Comparison of ENCODE assay signal across 16 cellular contexts in the genomic region with DNA sequence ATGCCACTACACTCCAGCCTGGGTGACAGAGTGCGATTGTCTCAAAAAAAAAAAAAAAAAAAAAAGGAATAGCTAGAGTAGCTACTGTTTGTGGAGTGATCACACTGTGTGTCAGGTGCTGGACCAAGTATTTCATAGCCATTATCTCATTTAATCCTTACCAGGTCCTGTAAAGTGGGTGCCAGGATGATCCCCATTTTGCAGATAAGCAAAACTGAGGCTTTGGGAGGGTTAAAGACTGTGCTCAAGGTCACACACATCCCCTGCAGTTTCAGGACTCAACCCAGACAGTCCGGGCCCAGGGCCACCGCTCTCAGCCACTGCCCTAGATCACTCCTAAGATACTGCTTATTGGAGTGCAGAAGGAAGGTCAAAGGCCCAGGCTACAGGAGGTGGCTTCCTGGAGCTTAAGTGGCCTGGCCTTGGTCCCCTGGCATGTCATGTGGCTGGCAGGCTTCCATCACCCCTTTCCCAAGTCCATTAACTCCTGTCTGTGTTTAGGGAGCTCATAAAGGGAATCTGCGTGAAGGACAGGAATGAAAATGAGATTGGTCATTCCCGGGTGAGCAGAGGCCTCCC. TPM values are rescaled to one million over a fixed set of nuclear protein-coding genes. Genes with fewer than 3 reads are reported as not detected.
DNase-seq lines count a peak whose midpoint lies in the region; ATAC-seq, FAIRE-seq and TF ChIP-seq lines count a peak whose summit lies in the region.
"Had no signal": no experiment of that assay in that cellular context is flagged by ENCODE, and none has a peak within 500 bp of the region (broad histone marks: within the 10 kb centered on the region; RNA-seq: fewer than 3 reads in every experiment).

No MANE protein-coding gene starts in this region.

- CTCF ChIA-PET in HEK293 (lab: Yijun Ruan, JAX): interaction anchor here (0.6 to 3.2 kb wide), 3 partner anchors 21 to 170 kb away, joined by 4 to 15 read pairs (median 4); no protein-coding TSS in a partner anchor

- no peaks in the 10 kb centered on the region for H3K9me3 ChIP-seq in BE2C
- H3K9me3 ChIP-seq in HEK293 (ENCODE audit: control insufficient read depth, insufficient read depth, low read depth, low read length): no peaks in the 10 kb centered on the region
- H3K9me3 ChIP-seq: HAP-1 had no signal

- peaks cover 22% of the 10 kb centered on the region for H3K4me1 Mint-ChIP-seq in stimulated activated effector memory CD8-positive, alpha-beta T cell treated with anti-CD3 and anti-CD28 coated beads, Interleukin-12 subunit alpha, Interleukin-12 subunit beta, amount 100 ng/mL, for 72 hours
- H3K4me1 Mint-ChIP-seq: B cell had no signal

- H3K27ac Mint-ChIP-seq in stimulated activated effector memory CD8-positive, alpha-beta T cell treated with anti-CD3 and anti-CD28 coated beads, Interleukin-12 subunit alpha, Interleukin-12 subunit beta, amount 100 ng/mL, for 72 hours: peak overlapping the region; percentile 52
- H3K27ac Mint-ChIP-seq: B cell, GM23338 had no signal

- H3K4me3 ChIP-seq in BE2C (ENCODE audit: low read depth, low read length) (no peak overlapping the region), HEK293 (ENCODE audit: low read depth, low read length) (no peak overlapping the region)
- H3K4me3 ChIP-seq: GM12878, GM23338, HAP-1 had no signal

- H3K9me3 Mint-ChIP-seq in stimulated activated effector memory CD8-positive, alpha-beta T cell treated with anti-CD3 and anti-CD28 coated beads, Interleukin-12 subunit alpha, Interleukin-12 subunit beta, amount 100 ng/mL, for 72 hours: no peaks in the 10 kb centered on the region
- H3K9me3 Mint-ChIP-seq: CD4-positive, alpha-beta memory T cell; GM23338 had no signal

- no peak for TF ChIP-seq CTCF in BE2C (IDR thresholded peaks at IDR 0.05; ENCODE audit: low read depth, low read length)
- TF ChIP-seq CTCF in HEK293 (tag by site-specific recombination; IDR thresholded peaks at IDR 0.05): no peak

- ATAC-seq in left lobe of liver (peak; percentile 33), HG03159 (IDR thresholded peaks at IDR 0.05; ENCODE audit: unreplicated experiment) (no peak), GM21619 (IDR thresholded peaks at IDR 0.05; ENCODE audit: unreplicated experiment) (no peak)
- ATAC-seq in stimulated activated effector memory CD8-positive, alpha-beta T cell treated with anti-CD3 and anti-CD28 coated beads, Interleukin-12 subunit alpha, Interleukin-12 subunit beta, amount 100 ng/mL, for 72 hours: no peak
- ATAC-seq: GM12878, GM23338 had no signal

- peaks cover 98% of the 10 kb centered on the region for H3K36me3 Mint-ChIP-seq in stimulated activated effector memory CD8-positive, alpha-beta T cell treated with anti-CD3 and anti-CD28 coated beads, Interleukin-12 subunit alpha, Interleukin-12 subunit beta, amount 100 ng/mL, for 72 hours

- H3K27ac ChIP-seq in HEK293 (ENCODE audit: extremely low read depth, low read depth, low read length): no peak overlapping the region
- H3K27ac ChIP-seq: C4-2B had no signal

- FAIRE-seq in HTR-8/SVneo (lab: Jason Lieb, UNC): no peak
- FAIRE-seq: A204.1, GM12878, GM18507 had no signal

- no peaks in the 10 kb centered on the region for H3K27me3 ChIP-seq in BE2C

- no peak overlapping the region for H3K4me3 Mint-ChIP-seq in stimulated activated effector memory CD8-positive, alpha-beta T cell treated with anti-CD3 and anti-CD28 coated beads, Interleukin-12 subunit alpha, Interleukin-12 subunit beta, amount 100 ng/mL, for 72 hours
- H3K4me3 Mint-ChIP-seq: B cell; CD4-positive, alpha-beta memory T cell; GM23338 had no signal

- POLR2A ChIA-PET in HEK293 (lab: Yijun Ruan, JAX): interaction anchor here (1.1 kb wide), 1 partner anchor 13 kb away, joined by 3 read pairs; a partner anchor contains a TSS

- peak; percentile 23 for DNase-seq in BE2C
- DNase-seq in left lobe of liver (ENCODE audit: low spot score): no peak
- DNase-seq in stimulated activated effector memory CD8-positive, alpha-beta T cell treated with anti-CD3 and anti-CD28 coated beads, Interleukin-12 subunit alpha, Interleukin-12 subunit beta, amount 100 ng/mL, for 72 hours (ENCODE audit: low spot score in 2 of 2): no peak
- DNase-seq in HTR-8/SVneo (ENCODE audit: insufficient read length, low spot score): no peak
- DNase-seq: CD4-positive, alpha-beta memory T cell; DMS79 had no signal

- H3K4me1 ChIP-seq in BE2C (no peaks in the 10 kb centered on the region), HEK293 (ENCODE audit: control insufficient read depth, insufficient read depth, low read length) (no peaks in the 10 kb centered on the region)
- H3K4me1 ChIP-seq: HAP-1 had no signal

- H3K36me3 ChIP-seq in BE2C (peaks cover 43% of the 10 kb centered on the region), HEK293 (ENCODE audit: control insufficient read depth in 2 of 2, insufficient read depth in 1 of 2, low read length in 2 of 2) (peaks cover 4 to 90% of the 10 kb centered on the region in 2 experiments)

TF ChIP-seq in HEK293, 187 proteins besides CTCF, POLR2A, EP300 and RAD21:
- TF ChIP-seq RBAK (tag by site-specific recombination; IDR thresholded peaks at IDR 0.05) (no peak), GLIS1 (tag by site-specific recombination; IDR thresholded peaks at IDR 0.05) (peak; percentile 78), ZNF664 (tag by site-specific recombination; IDR thresholded peaks at IDR 0.05) (peak; percentile 54; the same call in 1 of the 2 replicates), ZIC2 (tag by site-specific recombination; IDR thresholded peaks at IDR 0.05) (0 out of 2 replicates have a peak, but pooled peaks have one; percentile 10)
- TF ChIP-seq, protein P1, sequence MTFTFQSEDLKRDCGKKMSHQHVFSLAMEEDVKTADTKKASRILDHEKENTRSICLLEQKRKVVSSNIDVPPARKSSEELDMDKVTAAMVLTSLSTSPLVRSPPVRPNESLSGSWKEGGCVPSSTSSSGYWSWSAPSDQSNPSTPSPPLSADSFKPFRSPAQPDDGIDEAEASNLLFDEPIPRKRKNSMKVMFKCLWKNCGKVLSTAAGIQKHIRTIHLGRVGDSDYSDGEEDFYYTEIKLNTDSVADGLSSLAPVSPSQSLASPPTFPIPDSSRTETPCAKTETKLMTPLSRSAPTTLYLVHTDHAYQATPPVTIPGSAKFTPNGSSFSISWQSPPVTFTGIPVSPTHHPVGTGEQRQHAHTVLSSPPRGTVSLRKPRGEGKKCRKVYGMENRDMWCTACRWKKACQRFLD (tag by site-specific recombination; IDR thresholded peaks at IDR 0.05): no peak
- TF ChIP-seq, protein P2, sequence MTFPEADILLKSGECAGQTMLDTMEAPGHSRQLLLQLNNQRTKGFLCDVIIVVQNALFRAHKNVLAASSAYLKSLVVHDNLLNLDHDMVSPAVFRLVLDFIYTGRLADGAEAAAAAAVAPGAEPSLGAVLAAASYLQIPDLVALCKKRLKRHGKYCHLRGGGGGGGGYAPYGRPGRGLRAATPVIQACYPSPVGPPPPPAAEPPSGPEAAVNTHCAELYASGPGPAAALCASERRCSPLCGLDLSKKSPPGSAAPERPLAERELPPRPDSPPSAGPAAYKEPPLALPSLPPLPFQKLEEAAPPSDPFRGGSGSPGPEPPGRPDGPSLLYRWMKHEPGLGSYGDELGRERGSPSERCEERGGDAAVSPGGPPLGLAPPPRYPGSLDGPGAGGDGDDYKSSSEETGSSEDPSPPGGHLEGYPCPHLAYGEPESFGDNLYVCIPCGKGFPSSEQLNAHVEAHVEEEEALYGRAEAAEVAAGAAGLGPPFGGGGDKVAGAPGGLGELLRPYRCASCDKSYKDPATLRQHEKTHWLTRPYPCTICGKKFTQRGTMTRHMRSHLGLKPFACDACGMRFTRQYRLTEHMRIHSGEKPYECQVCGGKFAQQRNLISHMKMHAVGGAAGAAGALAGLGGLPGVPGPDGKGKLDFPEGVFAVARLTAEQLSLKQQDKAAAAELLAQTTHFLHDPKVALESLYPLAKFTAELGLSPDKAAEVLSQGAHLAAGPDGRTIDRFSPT (tag by site-specific recombination; IDR thresholded peaks at IDR 0.05): no peak

RNA-seq across cellular contexts. Expression of a gene that starts 12.4 kb away (rescaled TPM):
- polyA plus RNA-seq in BE2C (2012; ENCODE audit: insufficient read depth, insufficient read length, low read depth): 13.1 TPM
- total RNA-seq in left lobe of liver: 33.0 TPM

RNA-seq across cellular contexts. Expression of a gene that starts 16.9 kb away (rescaled TPM):
- 4.8 TPM for polyA plus RNA-seq in BE2C (2012; ENCODE audit: insufficient read depth, insufficient read length, low read depth)
- 25.5 TPM for total RNA-seq in left lobe of liver

RNA-seq across cellular contexts. Expression of a gene that starts 17.1 kb away (rescaled TPM):
- polyA plus RNA-seq in BE2C (2012; ENCODE audit: insufficient read depth, insufficient read length, low read depth): 17.9 TPM
- 2.5 TPM for total RNA-seq in left lobe of liver
